ENCODE assay signal across 1 cellular context in genomic region chr7:74183142-74183541, GRCh38.
TF ChIP-seq lines count a peak whose summit lies in the region.

No MANE protein-coding gene starts in this region.

TF ChIP-seq in HCT116, 20 proteins besides CTCF, POLR2A, EP300 and RAD21 (continued from another document):
- TF ChIP-seq REST (IDR thresholded peaks at IDR 0.05; ENCODE audit: low read depth) (no peak), YY1 (IDR thresholded peaks at IDR 0.05; ENCODE audit: extremely low read depth, insufficient replicate concordance, low read depth, low read length) (no peak), EGR1 (IDR thresholded peaks at IDR 0.05; ENCODE audit: low read depth) (no peak), ZBTB33 (IDR thresholded peaks at IDR 0.05; ENCODE audit: extremely low read depth, insufficient replicate concordance, low read length) (no peak)
- TF ChIP-seq, protein P1, sequence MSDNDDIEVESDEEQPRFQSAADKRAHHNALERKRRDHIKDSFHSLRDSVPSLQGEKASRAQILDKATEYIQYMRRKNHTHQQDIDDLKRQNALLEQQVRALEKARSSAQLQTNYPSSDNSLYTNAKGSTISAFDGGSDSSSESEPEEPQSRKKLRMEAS (IDR thresholded peaks at IDR 0.05): no peak
